Comparison of ENCODE assay signal across 21 cellular contexts in the genomic region with DNA sequence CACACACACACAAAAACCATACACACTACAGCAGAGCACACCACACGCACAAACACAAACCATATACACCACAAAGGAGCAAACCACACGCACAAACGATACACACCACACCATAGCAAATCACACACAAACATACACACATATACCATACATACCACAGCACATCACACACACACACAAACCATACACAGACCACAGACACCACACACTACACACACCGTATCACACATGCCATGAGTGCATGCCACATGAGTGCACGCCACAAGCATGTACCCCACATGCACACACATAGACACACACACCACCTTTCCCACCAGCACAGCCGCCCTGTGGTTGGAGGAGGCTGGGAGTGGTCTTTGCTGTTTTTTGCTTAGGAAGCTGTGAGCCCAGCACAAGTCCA.
"Had no signal": no experiment of that assay in that cellular context is flagged by ENCODE, and none has a peak within 500 bp of the region (broad histone marks: within the 10 kb centered on the region; RNA-seq: fewer than 3 reads in every experiment).

No MANE protein-coding gene starts in this region.

- H3K9me3 ChIP-seq: gastrocnemius medialis, lower lobe of right lung, neutrophil, right atrium auricular region, sigmoid colon, transverse colon, vagina had no signal

- H3K4me3 ChIP-seq: gastrocnemius medialis, lower lobe of right lung, right atrium auricular region, sigmoid colon, transverse colon, vagina had no signal

- H3K4me1 Mint-ChIP-seq: naive thymus-derived CD8-positive, alpha-beta T cell; stimulated activated naive B cell treated with anti-CD40 and anti-IgM and Interleukin-4, amounts not matched to agents 10 μg/mL and 1 μg/mL and 100 μg/mL, for 72 hours had no signal

- H3K4me3 Mint-ChIP-seq: naive thymus-derived CD8-positive, alpha-beta T cell; nephron progenitor cell; stimulated activated naive B cell treated with anti-CD40 and anti-IgM and Interleukin-4, amounts not matched to agents 10 μg/mL and 1 μg/mL and 100 μg/mL, for 72 hours; stimulated activated naive CD8-positive, alpha-beta T cell treated with anti-CD3 and anti-CD28 coated beads, Interleukin-15, Interleukin-2, amounts not matched to agents 100 ng/mL and 50 ng/mL, for 24 hours had no signal

- H3K79me2 ChIP-seq: parathyroid adenoma had no signal

- H3K27ac Mint-ChIP-seq: naive thymus-derived CD8-positive, alpha-beta T cell; nephron progenitor cell; progenitor cell of endocrine pancreas; stimulated activated naive B cell treated with anti-CD40 and anti-IgM and Interleukin-4, amounts not matched to agents 10 μg/mL and 1 μg/mL and 100 μg/mL, for 72 hours; stimulated activated naive CD8-positive, alpha-beta T cell treated with anti-CD3 and anti-CD28 coated beads, Interleukin-15, Interleukin-2, amounts not matched to agents 100 ng/mL and 50 ng/mL, for 24 hours had no signal

- H3K9me3 Mint-ChIP-seq: naive thymus-derived CD8-positive, alpha-beta T cell; nephron progenitor cell; stimulated activated naive CD8-positive, alpha-beta T cell treated with anti-CD3 and anti-CD28 coated beads, Interleukin-15, Interleukin-2, amounts not matched to agents 100 ng/mL and 50 ng/mL, for 24 hours had no signal

- H3K27me3 ChIP-seq: gastrocnemius medialis, right atrium auricular region, sigmoid colon, transverse colon, vagina had no signal

- H3K36me3 Mint-ChIP-seq: naive thymus-derived CD8-positive, alpha-beta T cell; stimulated activated naive B cell treated with anti-CD40 and anti-IgM and Interleukin-4, amounts not matched to agents 10 μg/mL and 1 μg/mL and 100 μg/mL, for 72 hours had no signal

- H2AFZ ChIP-seq: parathyroid adenoma had no signal

- H3K27ac ChIP-seq: epithelial cell of prostate, lower lobe of right lung, neutrophil, parathyroid adenoma, sigmoid colon, transverse colon, vagina had no signal

- ATAC-seq: esophagus mucosa; lower lobe of right lung; naive thymus-derived CD8-positive, alpha-beta T cell; stimulated activated naive B cell treated with anti-CD40 and anti-IgM and Interleukin-4, amounts not matched to agents 10 μg/mL and 1 μg/mL and 100 μg/mL, for 72 hours had no signal

- DNase-seq: cortex of kidney; effector CD4-positive, alpha-beta T cell; foreskin fibroblast; left ventricle myocardium superior; lower lobe of right lung; naive thymus-derived CD8-positive, alpha-beta T cell; sigmoid colon; stimulated activated CD4-positive, alpha-beta T cell treated with anti-CD3 and anti-CD28 coated beads, Interleukin-4, amount 100 ng/mL, for 4 hours; stimulated activated naive B cell treated with anti-CD40 and anti-IgM and Interleukin-4, amounts not matched to agents 10 μg/mL and 1 μg/mL and 100 μg/mL, for 72 hours; transverse colon had no signal

- H3K27me3 Mint-ChIP-seq: stimulated activated naive B cell treated with anti-CD40 and anti-IgM and Interleukin-4, amounts not matched to agents 10 μg/mL and 1 μg/mL and 100 μg/mL, for 72 hours; stimulated activated naive CD8-positive, alpha-beta T cell treated with anti-CD3 and anti-CD28 coated beads, Interleukin-15, Interleukin-2, amounts not matched to agents 100 ng/mL and 50 ng/mL, for 24 hours had no signal

- H3K36me3 ChIP-seq: gastrocnemius medialis, lower lobe of right lung, neutrophil, right atrium auricular region, sigmoid colon, transverse colon, vagina had no signal

- H3K9ac ChIP-seq: parathyroid adenoma had no signal

- FAIRE-seq: keratinocyte had no signal

- H3K4me1 ChIP-seq: transverse colon had no signal
